In genomic region chr7:44606341-44607140, GRCh38 we compare ENCODE assay signal across 8 cellular contexts. TPM values are rescaled to one million over a fixed set of nuclear protein-coding genes. Genes with fewer than 3 reads are reported as not detected.
DNase-seq lines count a peak whose midpoint lies in the region; ATAC-seq and TF ChIP-seq lines count a peak whose summit lies in the region.

Gene OGDH (plus strand): TSS chr7:44606627. CDS start chr7:44624344, 17,717 bp downstream.

- peak within 1 kb of the TSS; percentile 98 for H3K27ac Mint-ChIP-seq in activated naive CD8-positive, alpha-beta T cell

- H3K36me3 Mint-ChIP-seq in activated naive CD8-positive, alpha-beta T cell = peaks cover 2% of the 10 kb centered on the region

- H3K4me1 ChIP-seq in osteoblast (ENCODE audit: insufficient read depth, low read length) (peaks cover 21% of the 10 kb centered on the region), thoracic aorta (ENCODE audit: control insufficient read depth in 1 of 2, low read depth in 2 of 2) (peaks cover 13 to 22% of the 10 kb centered on the region in 2 donors)

- H4K20me1 ChIP-seq in osteoblast (ENCODE audit: insufficient read depth, low read length) = peaks cover 5% of the 10 kb centered on the region

- peaks cover 44% of the 10 kb centered on the region for H3K79me2 ChIP-seq in osteoblast (ENCODE audit: insufficient read depth, low read length)

- POLR2A ChIA-PET in GM10248 (lab: Yijun Ruan, JAX) = interaction anchor here (0.9 to 2.2 kb wide), 6 partner anchors 25 to 278 kb away, joined by 3 to 7 read pairs (median 4); partner anchors contain the start of genes DDX56, PURB and TMED4

- no peaks in the 10 kb centered on the region for H3K9me3 Mint-ChIP-seq in activated naive CD8-positive, alpha-beta T cell (ENCODE audit: low read depth)

- H3K27me3 ChIP-seq in osteoblast (ENCODE audit: insufficient read depth, low read length) = no peaks in the 10 kb centered on the region
- H3K27me3 ChIP-seq in thoracic aorta (replicated peaks; ENCODE audit: insufficient read depth) = no peaks in the 10 kb centered on the region

- ATAC-seq in HG02623 (IDR thresholded peaks at IDR 0.05; ENCODE audit: unreplicated experiment) = peak; percentile 91
- peak; percentile 97 for ATAC-seq in thoracic aorta (ENCODE audit: insufficient number of reproducible peaks, low FRiP score, low read depth)

- peak within 1 kb of the TSS; percentile 82 for H3K4me3 ChIP-seq in osteoblast (ENCODE audit: insufficient read depth, low read length)
- peak within 1 kb of the TSS; percentile 100 for H3K4me3 ChIP-seq in thoracic aorta

- peak within 1 kb of the TSS; percentile 100 for H3K4me2 ChIP-seq in osteoblast (ENCODE audit: insufficient read depth, low read length)

- peaks cover 34% of the 10 kb centered on the region for H3K4me1 Mint-ChIP-seq in activated naive CD8-positive, alpha-beta T cell (ENCODE audit: low read depth)

- H3K36me3 ChIP-seq in osteoblast (ENCODE audit: insufficient read depth, low read length) = no peaks in the 10 kb centered on the region
- no peaks in the 10 kb centered on the region for H3K36me3 ChIP-seq in thoracic aorta

- H2AFZ ChIP-seq in osteoblast (ENCODE audit: low read length) = peak within 1 kb of the TSS; percentile 93

- H3K9me3 ChIP-seq in osteoblast (ENCODE audit: low read depth, low read length) (no peaks in the 10 kb centered on the region), thoracic aorta (no peaks in the 10 kb centered on the region)

- no peak for TF ChIP-seq CTCF in GM10248 (IDR thresholded peaks at IDR 0.05; ENCODE audit: control extremely low read depth, extremely low read depth, low read depth, missing control alignments)
- TF ChIP-seq CTCF in osteoblast (IDR thresholded peaks at IDR 0.05; ENCODE audit: extremely low read depth, low read depth, low read length) = no peak
- TF ChIP-seq CTCF in thoracic aorta (IDR thresholded peaks at IDR 0.05) = no peak

- no peaks in the 10 kb centered on the region for H3K27me3 Mint-ChIP-seq in activated naive CD8-positive, alpha-beta T cell

- H3K27ac ChIP-seq in osteoblast (ENCODE audit: low read depth, low read length) (peak within 1 kb of the TSS; percentile 93), thoracic aorta (peak within 1 kb of the TSS; percentile 99 to 100)

- H3K4me3 Mint-ChIP-seq in activated naive CD8-positive, alpha-beta T cell = peak within 1 kb of the TSS; percentile 98

- CTCF ChIA-PET in GM10248 (lab: Yijun Ruan, JAX) = interaction anchor here (1.0 to 2.3 kb wide), 10 partner anchors 11 to 241 kb away, joined by 3 to 7 read pairs (median 4); no protein-coding TSS in a partner anchor

- peak; percentile 99 for DNase-seq in GM10248 (ENCODE audit: extremely low spot score)
- peak; percentile 96 for DNase-seq in NCI-H1105 (lab: John Stamatoyannopoulos, UW)
- peak; percentile 96 for DNase-seq in SKM-1 treated with dmso at 0.1 percent for 144 hours (lab: John Stamatoyannopoulos, UW; ENCODE audit: unreplicated experiment)
- peak; percentile 97 for DNase-seq in glomerular visceral epithelial cell (ENCODE audit: extremely low spot score)
- DNase-seq in osteoblast (ENCODE audit: insufficient read length, low spot score, missing footprints) = peak; percentile 99
- DNase-seq in thoracic aorta (ENCODE audit: low spot score) = peak; percentile 94

RNA-seq across cellular contexts. Expression of gene OGDH, which starts in this region (rescaled TPM):
- total RNA-seq in osteoblast (59.2 and 64.4 TPM in 2 replicates), thoracic aorta (10 to 100 TPM; 80.8 to 99.2 TPM)

Comparison
In these comparisons a context has a peak if more than half of its experiments do, and no peak if none do; other contexts are left out.
1. Peak in every context shown above with its lines: DNase-seq, ATAC-seq, H3K4me3 ChIP-seq and H3K27ac ChIP-seq.